ENCODE assay signal across 14 cellular contexts in the genomic region with DNA sequence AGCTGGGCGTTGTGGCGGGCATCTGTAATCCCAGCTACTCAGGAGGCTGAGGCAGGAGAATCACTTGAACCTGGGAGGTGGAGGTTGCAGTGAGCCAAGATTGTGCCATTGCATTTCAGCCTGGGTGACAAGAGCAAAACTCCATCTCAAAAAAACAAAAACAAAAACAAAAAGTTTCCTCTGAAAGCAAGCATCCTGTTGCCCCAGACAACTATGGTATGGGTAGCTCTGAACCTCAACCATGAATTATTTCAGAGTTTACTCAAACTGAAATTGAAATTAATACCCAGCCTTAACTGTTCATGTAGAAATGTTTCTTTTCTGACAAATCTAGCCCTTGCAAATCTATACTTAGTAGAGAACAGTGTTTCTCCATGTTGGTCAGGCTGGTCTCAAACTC. TPM values are rescaled to one million over a fixed set of nuclear protein-coding genes. Genes with fewer than 3 reads are reported as not detected.
A peak's percentile ranks its signal among the peaks of the same experiment; 100 is the strongest.
DNase-seq lines count a peak whose midpoint lies in the region; ATAC-seq, FAIRE-seq and TF ChIP-seq lines count a peak whose summit lies in the region.
"Not testable (repeated sequence)": the region's sequence is repeated elsewhere in the genome, so short reads cannot be mapped to it uniquely, and the experiment has no call there.
"Had no signal": no experiment of that assay in that cellular context is flagged by ENCODE, and none has a peak within 500 bp of the region (broad histone marks: within the 10 kb centered on the region; RNA-seq: fewer than 3 reads in every experiment).

No MANE protein-coding gene starts in this region.

- H3K4me2 ChIP-seq in GM12878 (ENCODE audit: control insufficient read depth, insufficient read depth) = peak overlapping the region; percentile 44

- peak; percentile 85 for FAIRE-seq in GM12878 (lab: Jason Lieb, UNC)

- H2AFZ ChIP-seq in GM12878 (ENCODE audit: control insufficient read depth, low read depth, low read length) = not testable (repeated sequence)

- in situ Hi-C loops in GM12878 (cut with MboI) = not testable (repeated sequence)

- not testable (repeated sequence) for TF ChIP-seq EP300 in GM12878 (IDR thresholded peaks at IDR 0.05; ENCODE audit: borderline replicate concordance in 1 of 2, control insufficient read depth in 1 of 2, low read depth in 2 of 2, low read length in 2 of 2)

- TF ChIP-seq POLR2A in GM12878 (IDR thresholded peaks at IDR 0.05; ENCODE audit: low read depth, low read length) = not testable (repeated sequence)

- SMC1A ChIA-PET in GM12878 (lab: Charles Lee; ENCODE audit: uncharacterized antibody, unreplicated experiment) = interaction anchor here (0.9 to 4.0 kb wide), 6 partner anchors 18 to 138 kb away, joined by 3 to 14 read pairs (median 6); no protein-coding TSS in a partner anchor

- TF ChIP-seq CTCF in GM12864 (IDR thresholded peaks at IDR 0.05; ENCODE audit: low read depth, low read length, missing control alignments); GM12878 (IDR thresholded peaks at IDR 0.05 in 2 of 3, conservative IDR thresholded peaks at IDR 0.05 in 1 of 3; ENCODE audit: control insufficient read depth in 2 of 3, extremely low read depth in 1 of 3, insufficient read depth in 1 of 3, low read depth in 3 of 3, low read length in 3 of 3): not testable (repeated sequence)

- 5% methylated on average over 2 of the region's 2 CpGs for WGBS in GM12878 (ENCODE audit: insufficient coverage, insufficient replicate concordance, low lambda C conversion rate, missing lambda C conversion rate)

- not testable (repeated sequence) for H3K9ac ChIP-seq in GM12878 (ENCODE audit: control insufficient read depth, insufficient read depth, low read length)

- H3K27ac ChIP-seq in GM12878 (ENCODE audit: control insufficient read depth, insufficient read depth) = not testable (repeated sequence)

- peak; percentile 88 for ATAC-seq in GM18868 (IDR thresholded peaks at IDR 0.05; ENCODE audit: unreplicated experiment)
- ATAC-seq in GM19452 (IDR thresholded peaks at IDR 0.05; ENCODE audit: unreplicated experiment) = peak; percentile 88
- ATAC-seq in GM21717 (IDR thresholded peaks at IDR 0.05; ENCODE audit: unreplicated experiment) = peak; percentile 96
- ATAC-seq in HG02885 (IDR thresholded peaks at IDR 0.05; ENCODE audit: poor library complexity, unreplicated experiment) = peak; percentile 84
- ATAC-seq in HG03159 (IDR thresholded peaks at IDR 0.05; ENCODE audit: unreplicated experiment) = peak; percentile 93
- ATAC-seq in HG03575 (IDR thresholded peaks at IDR 0.05; ENCODE audit: extremely low read depth, insufficient number of reproducible peaks, low FRiP score, unreplicated experiment) = peak; percentile 92
- peak; percentile 91 for ATAC-seq in GM12878

- CTCF ChIA-PET in GM12878 (lab: Yijun Ruan, JAX) = interaction anchor here (0.7 to 4.2 kb wide), 12 partner anchors 10 to 1069 kb away, joined by 3 to 49 read pairs (median 4); no protein-coding TSS in a partner anchor

- not testable (repeated sequence) for H3K79me2 ChIP-seq in GM12878 (ENCODE audit: control insufficient read depth, insufficient read depth, low read length)

- TF ChIP-seq RAD21 in GM12878 (IDR thresholded peaks at IDR 0.05; ENCODE audit: insufficient read depth, low read depth, low read length) = not testable (repeated sequence)

- H3K4me1 ChIP-seq in GM12878 (ENCODE audit: control insufficient read depth, insufficient read depth, low read length) = not testable (repeated sequence)

- RAD21 ChIA-PET in GM12878 (lab: Charles Lee; ENCODE audit: unreplicated experiment) = interaction anchor here (0.6 to 1.4 kb wide), 5 partner anchors 91 to 360 kb away, joined by 3 to 6 read pairs (median 3); no protein-coding TSS in a partner anchor

- not testable (repeated sequence) for H3K9me3 ChIP-seq in GM12878 (replicated peaks; ENCODE audit: control insufficient read depth, insufficient read depth, low read length)

- H3K4me3 ChIP-seq in GM12864 (ENCODE audit: low read depth, low read length); GM12878: not testable (repeated sequence)

- DNase-seq in GM12864 (ENCODE audit: low read depth) (peak; percentile 58), GM12878 (ENCODE audit: low read depth, low spot score) (peak; percentile 43)

- intact Hi-C loops in GM12878 (cut with micrococcal nuclease; ENCODE audit: unreplicated experiment) = loop anchor here (1.0 to 5.0 kb wide), 7 partner anchors 47 to 190 kb away; no protein-coding TSS in a partner anchor

- POLR2A ChIA-PET in GM12878 (lab: Charles Lee) = interaction anchor here (0.9 kb wide), 1 partner anchor 132 kb away, joined by 3 read pairs; no protein-coding TSS in a partner anchor

- not testable (repeated sequence) for H4K20me1 ChIP-seq in GM12878 (ENCODE audit: control insufficient read depth, insufficient read depth)

- not testable (repeated sequence) for BruUV-seq in GM12878 (replicated peaks; lab: Mats Ljungman, UMichigan)

- not testable (repeated sequence) for H3K27me3 ChIP-seq in GM12878 (replicated peaks in 1 of 2; ENCODE audit: control insufficient read depth in 2 of 2, insufficient read depth in 2 of 2, low read length in 1 of 2)

- H3K36me3 ChIP-seq in GM12878 (ENCODE audit: control insufficient read depth in 2 of 2, insufficient read depth in 2 of 2, low read length in 1 of 2) = not testable (repeated sequence)

TF ChIP-seq in GM12878, 131 proteins besides CTCF, POLR2A, EP300 and RAD21:
- TF ChIP-seq RUNX3 (IDR thresholded peaks at IDR 0.05; ENCODE audit: low read length) = peak; percentile 55
- peak; percentile 66; the same call in 1 of the 2 replicates for TF ChIP-seq IRF4 (IDR thresholded peaks at IDR 0.05; ENCODE audit: low read depth, low read length)
- TF ChIP-seq JUNB (IDR thresholded peaks at IDR 0.05) = peak; percentile 84
- TF ChIP-seq JUND (IDR thresholded peaks at IDR 0.05; ENCODE audit: low read depth, low read length) = peak; percentile 26; the same call in 1 of the 2 replicates
- TF ChIP-seq BCL11A (IDR thresholded peaks at IDR 0.05; ENCODE audit: low read depth, low read length) = 0 out of 2 replicates have a peak, but pooled peaks have one; percentile 24
- TF ChIP-seq, protein P1, sequence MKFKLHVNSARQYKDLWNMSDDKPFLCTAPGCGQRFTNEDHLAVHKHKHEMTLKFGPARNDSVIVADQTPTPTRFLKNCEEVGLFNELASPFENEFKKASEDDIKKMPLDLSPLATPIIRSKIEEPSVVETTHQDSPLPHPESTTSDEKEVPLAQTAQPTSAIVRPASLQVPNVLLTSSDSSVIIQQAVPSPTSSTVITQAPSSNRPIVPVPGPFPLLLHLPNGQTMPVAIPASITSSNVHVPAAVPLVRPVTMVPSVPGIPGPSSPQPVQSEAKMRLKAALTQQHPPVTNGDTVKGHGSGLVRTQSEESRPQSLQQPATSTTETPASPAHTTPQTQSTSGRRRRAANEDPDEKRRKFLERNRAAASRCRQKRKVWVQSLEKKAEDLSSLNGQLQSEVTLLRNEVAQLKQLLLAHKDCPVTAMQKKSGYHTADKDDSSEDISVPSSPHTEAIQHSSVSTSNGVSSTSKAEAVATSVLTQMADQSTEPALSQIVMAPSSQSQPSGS (IDR thresholded peaks at IDR 0.05; ENCODE audit: low read length) = peak; percentile 35; the same call in 1 of the 2 replicates
- TF ChIP-seq NFIC (IDR thresholded peaks at IDR 0.05; ENCODE audit: low read depth, low read length) = peak; percentile 59
- TF ChIP-seq MEF2A (IDR thresholded peaks at IDR 0.05; ENCODE audit: insufficient read depth, low read depth, low read length) = 0 out of 2 replicates have a peak, but pooled peaks have one; percentile 34

RNA-seq across cellular contexts. Expression of gene HAVCR1, which starts 31.3 kb away (rescaled TPM):
- 2.3 and 3.9 TPM in 2 replicates for total RNA-seq in GM12878 (2013; cell fraction: nucleolus; rRNA removed)
- 0.45 TPM in 1 of 2 replicates, not detected in the other for total RNA-seq in GM12878 (2014; rRNA removed)
- not detected in 2 replicates for total RNA-seq in GM12878 (2014; rRNA removed; fragmentation: Illumina TruSeq; extraction: Trizol)
- total RNA-seq in GM12878 (2021) = not detected in 2 replicates
- polyA plus RNA-seq in GM12878 (2011; ENCODE audit: low read depth) = 0.13 TPM
- 0.07 and 0.08 TPM in 2 replicates for polyA plus RNA-seq in GM12878 (2011; rRNA removed)
- polyA plus RNA-seq in GM12878 (2011; cell fraction: cytosol; rRNA removed) = not detected in 2 replicates
- 0.24 and 0.26 TPM in 2 replicates for polyA plus RNA-seq in GM12878 (2011; cell fraction: nucleus; rRNA removed)
- not detected in 2 replicates for polyA plus RNA-seq in GM12878 (2012)
- polyA plus RNA-seq in GM12878 (2014; fragmentation: Illumina TruSeq; extraction: Trizol) = 0.33 TPM in 1 of 2 replicates, not detected in the other
- not detected for polyA plus RNA-seq in GM12878 (2014; fragmentation: Nextera tagmentation; extraction: Ambion mirVana)
- not detected in 2 replicates for polyA plus RNA-seq in GM12878 (2014; rRNA removed)
- not detected for polyA plus RNA-seq in GM12878 (2016; fragmentation: Nextera tagmentation; extraction: Ambion mirVana)
- polyA minus RNA-seq in GM12878 (2011; rRNA and poly(A)+ RNA removed) = 0.37 TPM in 1 of 2 replicates, not detected in the other
- polyA minus RNA-seq in GM12878 (2011; cell fraction: cytosol; rRNA and poly(A)+ RNA removed) = not detected in 2 replicates
- polyA minus RNA-seq in GM12878 (2011; cell fraction: nucleus; rRNA and poly(A)+ RNA removed) = 1.5 TPM in 1 of 2 replicates, not detected in the other
- total RNA-seq: A673, bronchial epithelial cell, M059J, sigmoid colon, upper lobe of right lung had no signal
- polyA plus RNA-seq: adipose tissue had no signal
